Comparison of ENCODE assay signal across 14 cellular contexts in the genomic region with DNA sequence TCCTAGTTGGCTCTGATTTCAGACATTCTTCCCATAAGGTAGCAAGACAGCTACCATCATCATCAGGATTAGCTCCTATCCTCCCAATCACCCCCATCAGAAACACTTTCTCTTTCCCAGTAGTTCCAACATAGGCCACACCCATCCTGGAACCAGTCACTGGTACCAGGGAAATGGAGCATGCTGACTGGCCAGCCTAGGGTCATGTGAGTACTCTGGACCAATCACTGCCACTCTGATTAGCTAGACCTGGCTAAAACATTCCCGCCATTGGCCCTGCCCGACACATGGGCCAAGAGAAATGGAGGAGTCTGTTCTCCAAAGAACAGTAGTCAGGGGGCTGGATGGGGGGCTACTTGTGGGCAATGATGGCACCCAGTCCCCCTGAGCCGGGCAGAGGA. TPM values are rescaled to one million over a fixed set of nuclear protein-coding genes. Genes with fewer than 3 reads are reported as not detected.
A peak's percentile ranks its signal among the peaks of the same experiment; 100 is the strongest.
DNase-seq lines count a peak whose midpoint lies in the region; ATAC-seq and TF ChIP-seq lines count a peak whose summit lies in the region.
"Had no signal": no experiment of that assay in that cellular context is flagged by ENCODE, and none has a peak within 500 bp of the region (broad histone marks: within the 10 kb centered on the region; RNA-seq: fewer than 3 reads in every experiment).

No MANE protein-coding gene starts in this region.

- H3K79me2 ChIP-seq in GM23338 (replicated peaks; ENCODE audit: insufficient read depth), result no peaks in the 10 kb centered on the region

- peak overlapping the region; percentile 60 to 86 (median 80) for H3K27ac Mint-ChIP-seq in CD4-positive, alpha-beta memory T cell
- H3K27ac Mint-ChIP-seq in GM23338, result no peak overlapping the region
- H3K27ac Mint-ChIP-seq in activated T-helper 17 cell treated with anti-CD3 and anti-CD28 coated beads, Interleukin-2, amount 50 U/mL, for 72 hours, result no peak overlapping the region
- no peak overlapping the region for H3K27ac Mint-ChIP-seq in activated T-helper 2 cell treated with anti-CD3 and anti-CD28 coated beads, Interferon-gamma antibody, Interleukin-2, Interleukin-4, amounts not matched to agents 10 μg/mL and 5 μg/mL and 100 μg/mL, durations not matched to agents 14 hours and 24 hours and 36 hours
- H3K27ac Mint-ChIP-seq: activated T-cell treated with anti-CD3 and anti-CD28 coated beads, Interleukin-2, amount 50 U/mL, for 24 hours had no signal

- H3F3A ChIP-seq in GM23338 (replicated peaks; ENCODE audit: low read depth), result no peaks in the 10 kb centered on the region

- no peaks in the 10 kb centered on the region for H3K9me3 Mint-ChIP-seq in CD4-positive, alpha-beta memory T cell
- no peaks in the 10 kb centered on the region for H3K9me3 Mint-ChIP-seq in GM23338
- H3K9me3 Mint-ChIP-seq in activated T-helper 17 cell treated with anti-CD3 and anti-CD28 coated beads, Interleukin-2, amount 50 U/mL, for 72 hours, result no peaks in the 10 kb centered on the region
- H3K9me3 Mint-ChIP-seq in activated T-helper 2 cell treated with anti-CD3 and anti-CD28 coated beads, Interferon-gamma antibody, Interleukin-2, Interleukin-4, amounts not matched to agents 10 μg/mL and 5 μg/mL and 100 μg/mL, durations not matched to agents 14 hours and 24 hours and 36 hours, result no peaks in the 10 kb centered on the region
- H3K9me3 Mint-ChIP-seq: activated T-cell treated with anti-CD3 and anti-CD28 coated beads, Interleukin-2, amount 50 U/mL, for 24 hours had no signal

- DNase-seq in CD4-positive, alpha-beta memory T cell, result no peak
- DNase-seq in GM23338 (ENCODE audit: low spot score) (peak; percentile 55), inferior parietal cortex (ENCODE audit: extremely low spot score) (no peak)
- no peak for DNase-seq in effector CD8-positive, alpha-beta T cell (lab: John Stamatoyannopoulos, UW)
- no peak for DNase-seq in activated T-helper 2 cell treated with anti-CD3 and anti-CD28 coated beads, Interferon-gamma antibody, Interleukin-2, Interleukin-4, amounts not matched to agents 10 μg/mL and 5 μg/mL and 100 μg/mL, durations not matched to agents 14 hours and 24 hours and 36 hours (ENCODE audit: low spot score)
- DNase-seq: activated CD4-positive, CD25-positive, alpha-beta regulatory T cell; activated T-cell treated with anti-CD3 and anti-CD28 coated beads, Interleukin-2, amount 50 U/mL, for 24 hours; NCI-H1092; NCI-H748 treated with DMSO at 0.1 percent for 48 hours; stimulated activated CD4-positive, alpha-beta T cell treated with anti-CD3 and anti-CD28 coated beads, Interleukin-4, amount 100 ng/mL, for 24 hours; stimulated activated naive CD8-positive, alpha-beta T cell treated with anti-CD3 and anti-CD28 coated beads, Interleukin-15, Interleukin-2, amounts not matched to agents 100 U/mL and 50 U/mL, for 24 hours had no signal

- H3K4me1 Mint-ChIP-seq in CD4-positive, alpha-beta memory T cell, result peaks cover 28 to 49% (median 39%) of the 10 kb centered on the region in 4 donors
- H3K4me1 Mint-ChIP-seq in GM23338, result peaks cover 9% of the 10 kb centered on the region; the same call in 2 of the 3 replicates
- peaks cover 11% of the 10 kb centered on the region for H3K4me1 Mint-ChIP-seq in activated T-helper 17 cell treated with anti-CD3 and anti-CD28 coated beads, Interleukin-2, amount 50 U/mL, for 72 hours
- H3K4me1 Mint-ChIP-seq in activated T-helper 2 cell treated with anti-CD3 and anti-CD28 coated beads, Interferon-gamma antibody, Interleukin-2, Interleukin-4, amounts not matched to agents 10 μg/mL and 5 μg/mL and 100 μg/mL, durations not matched to agents 14 hours and 24 hours and 36 hours (ENCODE audit: low read depth), result peaks cover 26% of the 10 kb centered on the region

- H3K36me3 Mint-ChIP-seq in CD4-positive, alpha-beta memory T cell, result no peaks in the 10 kb centered on the region
- no peaks in the 10 kb centered on the region; the same call in 2 of the 3 replicates for H3K36me3 Mint-ChIP-seq in GM23338 (ENCODE audit: low read depth)
- H3K36me3 Mint-ChIP-seq in activated T-helper 17 cell treated with anti-CD3 and anti-CD28 coated beads, Interleukin-2, amount 50 U/mL, for 72 hours (ENCODE audit: low read depth), result no peaks in the 10 kb centered on the region
- no peaks in the 10 kb centered on the region for H3K36me3 Mint-ChIP-seq in activated T-helper 2 cell treated with anti-CD3 and anti-CD28 coated beads, Interferon-gamma antibody, Interleukin-2, Interleukin-4, amounts not matched to agents 10 μg/mL and 5 μg/mL and 100 μg/mL, durations not matched to agents 14 hours and 24 hours and 36 hours (ENCODE audit: low read depth)

- no peak overlapping the region for H3K27ac ChIP-seq in CD4-positive, alpha-beta memory T cell (ENCODE audit: low read depth, low read length)
- H3K27ac ChIP-seq in GM23338 (ENCODE audit: low read depth) (no peak overlapping the region), muscle layer of duodenum (ENCODE audit: low read length) (peak overlapping the region; percentile 39)

- POLR2A ChIA-PET in CD4-positive, alpha-beta memory T cell (lab: Charles Lee; ENCODE audit: partially characterized antibody), result interaction anchor here (1.3 to 7.7 kb wide), 4 partner anchors 9 to 18 kb away, joined by 3 to 150 read pairs (median 57); a partner anchor contains a TSS

- no peaks in the 10 kb centered on the region for H3K36me3 ChIP-seq in CD4-positive, alpha-beta memory T cell (ENCODE audit: insufficient read depth, low read length)
- H3K36me3 ChIP-seq in GM23338 (ENCODE audit: insufficient read depth), result no peaks in the 10 kb centered on the region
- H3K36me3 ChIP-seq in muscle layer of duodenum (ENCODE audit: control insufficient read depth in 1 of 2, insufficient read depth in 2 of 2, low read length in 2 of 2), result no peaks in the 10 kb centered on the region

- no peak overlapping the region for H3K4me3 ChIP-seq in CD4-positive, alpha-beta memory T cell (ENCODE audit: low read length in 2 of 2)
- no peak overlapping the region for H3K4me3 ChIP-seq in GM23338
- H3K4me3 ChIP-seq in muscle layer of duodenum (ENCODE audit: low read depth in 1 of 2, low read length in 2 of 2), result no peak overlapping the region

- ATAC-seq in GM23338, result peak; percentile 26; the same call in 1 of the 3 replicates
- peak; percentile 25 for ATAC-seq in activated T-helper 17 cell treated with anti-CD3 and anti-CD28 coated beads, Interleukin-2, amount 50 U/mL, for 72 hours (replicated peaks)
- ATAC-seq: stimulated activated naive CD8-positive, alpha-beta T cell treated with anti-CD3 and anti-CD28 coated beads, Interleukin-15, Interleukin-2, amounts not matched to agents 100 U/mL and 50 U/mL, for 24 hours had no signal

- H3K4me3 Mint-ChIP-seq in CD4-positive, alpha-beta memory T cell, result peak overlapping the region in 1 of 8 donors; percentile 9
- no peak overlapping the region for H3K4me3 Mint-ChIP-seq in GM23338
- no peak overlapping the region for H3K4me3 Mint-ChIP-seq in activated T-helper 17 cell treated with anti-CD3 and anti-CD28 coated beads, Interleukin-2, amount 50 U/mL, for 72 hours
- no peak overlapping the region for H3K4me3 Mint-ChIP-seq in activated T-helper 2 cell treated with anti-CD3 and anti-CD28 coated beads, Interferon-gamma antibody, Interleukin-2, Interleukin-4, amounts not matched to agents 10 μg/mL and 5 μg/mL and 100 μg/mL, durations not matched to agents 14 hours and 24 hours and 36 hours (ENCODE audit: low read depth)
- H3K4me3 Mint-ChIP-seq: activated T-cell treated with anti-CD3 and anti-CD28 coated beads, Interleukin-2, amount 50 U/mL, for 24 hours had no signal

- H4K20me1 ChIP-seq in GM23338 (replicated peaks; ENCODE audit: insufficient read depth), result no peaks in the 10 kb centered on the region

- no peak overlapping the region for H3K4me2 ChIP-seq in GM23338

- H3K27me3 ChIP-seq in CD4-positive, alpha-beta memory T cell (ENCODE audit: insufficient read depth, low read length), result no peaks in the 10 kb centered on the region
- H3K27me3 ChIP-seq in GM23338 (ENCODE audit: insufficient read depth) (no peaks in the 10 kb centered on the region), muscle layer of duodenum (ENCODE audit: low read depth, low read length) (no peaks in the 10 kb centered on the region)

- CTCF ChIA-PET in CD4-positive, alpha-beta memory T cell (lab: Charles Lee; ENCODE audit: partially characterized antibody), result interaction anchor here (1.0 to 6.5 kb wide), 5 partner anchors 8 to 234 kb away, joined by 6 to 148 read pairs (median 19); a partner anchor contains a TSS

- H3K4me1 ChIP-seq in CD4-positive, alpha-beta memory T cell (ENCODE audit: insufficient read depth, low read length), result peaks cover 36% of the 10 kb centered on the region
- no peaks in the 10 kb centered on the region; the same call in 1 of the 2 replicates for H3K4me1 ChIP-seq in GM23338 (ENCODE audit: insufficient read depth)
- H3K4me1 ChIP-seq in muscle layer of duodenum (ENCODE audit: control insufficient read depth in 1 of 2, insufficient read depth in 2 of 2, low read length in 2 of 2), result peaks cover 9 to 12% of the 10 kb centered on the region in 2 donors

- H3K9me3 ChIP-seq in CD4-positive, alpha-beta memory T cell (ENCODE audit: control insufficient read depth in 1 of 2, low read length in 2 of 2), result no peaks in the 10 kb centered on the region
- H3K9me3 ChIP-seq in muscle layer of duodenum (ENCODE audit: control insufficient read depth in 1 of 2, low read length in 2 of 2), result no peaks in the 10 kb centered on the region

- TF ChIP-seq CTCF in GM23338 (conservative IDR thresholded peaks at IDR 0.05; ENCODE audit: low read depth in 2 of 2), result no peak

- intact Hi-C loops in CD4-positive, alpha-beta memory T cell (cut with micrococcal nuclease), result no loop called here
- intact Hi-C loops in activated T-helper 2 cell treated with anti-CD3 and anti-CD28 coated beads, Interferon-gamma antibody, Interleukin-2, Interleukin-4, amounts not matched to agents 10 μg/mL and 5 μg/mL and 100 μg/mL, durations not matched to agents 14 hours and 24 hours and 36 hours (cut with micrococcal nuclease), result no loop called here

- H3K27me3 Mint-ChIP-seq in CD4-positive, alpha-beta memory T cell, result no peaks in the 10 kb centered on the region
- peaks cover 8% of the 10 kb centered on the region for H3K27me3 Mint-ChIP-seq in GM23338 (ENCODE audit: insufficient read depth, low read depth, poor library complexity)
- no peaks in the 10 kb centered on the region for H3K27me3 Mint-ChIP-seq in activated T-helper 17 cell treated with anti-CD3 and anti-CD28 coated beads, Interleukin-2, amount 50 U/mL, for 72 hours
- H3K27me3 Mint-ChIP-seq in activated T-helper 2 cell treated with anti-CD3 and anti-CD28 coated beads, Interferon-gamma antibody, Interleukin-2, Interleukin-4, amounts not matched to agents 10 μg/mL and 5 μg/mL and 100 μg/mL, durations not matched to agents 14 hours and 24 hours and 36 hours (ENCODE audit: low read depth), result no peaks in the 10 kb centered on the region
- H3K27me3 Mint-ChIP-seq: activated T-cell treated with anti-CD3 and anti-CD28 coated beads, Interleukin-2, amount 50 U/mL, for 24 hours had no signal

- H2AFZ ChIP-seq in GM23338, result no peak overlapping the region

- no peaks in the 10 kb centered on the region for H3K9me2 ChIP-seq in GM23338 (ENCODE audit: insufficient read depth)

RNA-seq across cellular contexts. Expression of a gene that starts 12.4 kb away (rescaled TPM):
- not detected for total RNA-seq in CD4-positive, alpha-beta memory T cell
- polyA plus RNA-seq in CD4-positive, alpha-beta memory T cell, result not detected
- 0.27 TPM in 1 of 2 replicates, not detected in the other for total RNA-seq in GM23338 (2014; rRNA removed; shearing (Covaris generic))
- polyA plus RNA-seq in GM23338 (2016; fragmentation: Nextera tagmentation; extraction: Ambion mirVana), result 0.10 TPM in 1 of 2 replicates, not detected in the other
- total RNA-seq in activated T-helper 17 cell treated with anti-CD3 and anti-CD28 coated beads, Interleukin-2, amount 50 U/mL, for 72 hours, result not detected
- total RNA-seq in activated T-helper 2 cell treated with anti-CD3 and anti-CD28 coated beads, Interferon-gamma antibody, Interleukin-2, Interleukin-4, amounts not matched to agents 10 μg/mL and 5 μg/mL and 100 μg/mL, durations not matched to agents 14 hours and 24 hours and 36 hours, result 0.11 and 0.32 TPM in 2 replicates

RNA-seq across cellular contexts. Expression of a gene that starts 19.6 kb away (rescaled TPM):
- under 1 TPM in 1 of 2 experiments, not detected in 1; 0.38 TPM for total RNA-seq in CD4-positive, alpha-beta memory T cell
- polyA plus RNA-seq in CD4-positive, alpha-beta memory T cell, result under 1 TPM in 1 of 2 donors, not detected in 1; 0.47 TPM
- 1.6 and 2.1 TPM in 2 replicates for total RNA-seq in GM23338 (2014; rRNA removed; shearing (Covaris generic))
- polyA plus RNA-seq in GM23338 (2016; fragmentation: Nextera tagmentation; extraction: Ambion mirVana), result 1.7 and 2.3 TPM in 2 replicates
- total RNA-seq in activated T-helper 17 cell treated with anti-CD3 and anti-CD28 coated beads, Interleukin-2, amount 50 U/mL, for 72 hours, result under 1 TPM in 1 of 2 donors, not detected in 1; 0.50 TPM
- 0.37 TPM in 1 of 2 replicates, not detected in the other for total RNA-seq in activated T-helper 2 cell treated with anti-CD3 and anti-CD28 coated beads, Interferon-gamma antibody, Interleukin-2, Interleukin-4, amounts not matched to agents 10 μg/mL and 5 μg/mL and 100 μg/mL, durations not matched to agents 14 hours and 24 hours and 36 hours

RNA-seq across cellular contexts. Expression of a gene that starts 47.1 kb away (rescaled TPM):
- total RNA-seq in CD4-positive, alpha-beta memory T cell, result not detected
- polyA plus RNA-seq in CD4-positive, alpha-beta memory T cell, result not detected
- total RNA-seq in GM23338 (2014; rRNA removed; shearing (Covaris generic)), result not detected in 2 replicates
- not detected in 2 replicates for polyA plus RNA-seq in GM23338 (2016; fragmentation: Nextera tagmentation; extraction: Ambion mirVana)
- not detected for total RNA-seq in activated T-helper 17 cell treated with anti-CD3 and anti-CD28 coated beads, Interleukin-2, amount 50 U/mL, for 72 hours
- total RNA-seq in activated T-helper 2 cell treated with anti-CD3 and anti-CD28 coated beads, Interferon-gamma antibody, Interleukin-2, Interleukin-4, amounts not matched to agents 10 μg/mL and 5 μg/mL and 100 μg/mL, durations not matched to agents 14 hours and 24 hours and 36 hours, result not detected in 2 replicates
- total RNA-seq: mucosa of gallbladder had no signal

Comparison
In these comparisons a context has a peak if more than half of its experiments do, and no peak if none do; other contexts are left out.
1. H3K27ac Mint-ChIP-seq: peak in CD4-positive, alpha-beta memory T cell (7 of 7); none in GM23338 (single experiment), activated T-helper 17 cell treated with anti-CD3 and anti-CD28 coated beads, Interleukin-2, amount 50 U/mL, for 72 hours (single experiment) and activated T-helper 2 cell treated with anti-CD3 and anti-CD28 coated beads, Interferon-gamma antibody, Interleukin-2, Interleukin-4, amounts not matched to agents 10 μg/mL and 5 μg/mL and 100 μg/mL, durations not matched to agents 14 hours and 24 hours and 36 hours (single experiment).